Comparison of ENCODE assay signal across 10 cellular contexts in genomic region chr6:42316981-42317380, GRCh38.
DNase-seq lines count a peak whose midpoint lies in the region; ATAC-seq and TF ChIP-seq lines count a peak whose summit lies in the region.
"Had no signal": no experiment of that assay in that cellular context is flagged by ENCODE, and none has a peak within 500 bp of the region (broad histone marks: within the 10 kb centered on the region; RNA-seq: fewer than 3 reads in every experiment).

No MANE protein-coding gene starts in this region.

- no peak overlapping the region for H3K56ac ChIP-seq in mesendoderm (ENCODE audit: low read length)

- no peaks in the 10 kb centered on the region for H3K79me2 ChIP-seq in mesendoderm (ENCODE audit: control insufficient read depth, insufficient read depth, low read length)

- peaks cover 0 to 2% (median 0%) of the 10 kb centered on the region in 3 donors for H3K27me3 Mint-ChIP-seq in CD14-positive monocyte (ENCODE audit: low read depth in 3 of 3)
- H3K27me3 Mint-ChIP-seq in activated T-helper 1 cell treated with anti-CD3 and anti-CD28 coated beads, Interleukin-12 subunit alpha, Interleukin-12 subunit beta, Interleukin-2, Interleukin-4 antibody, amounts not matched to agents 30 ng/mL and 10 ng/mL and 1 ng/mL, durations not matched to agents 14 hours and 24 hours and 36 hours (ENCODE audit: insufficient read depth) = no peaks in the 10 kb centered on the region

- no peak overlapping the region for H4K5ac ChIP-seq in mesendoderm (ENCODE audit: low read length)

- TF ChIP-seq CTCF in CD14-positive monocyte (IDR thresholded peaks at IDR 0.05) (no peak), HEK293 (tag by site-specific recombination; IDR thresholded peaks at IDR 0.05) (no peak)

- DNase-seq in CD14-positive monocyte (ENCODE audit: low spot score) (no peak), mesendoderm (no peak), DMS53 treated with DMSO at 0.1 percent for 48 hours (lab: John Stamatoyannopoulos, UW; ENCODE audit: unreplicated experiment) (no peak)
- DNase-seq in activated T-helper 1 cell treated with anti-CD3 and anti-CD28 coated beads, Interleukin-12 subunit alpha, Interleukin-12 subunit beta, Interleukin-2, Interleukin-4 antibody, amounts not matched to agents 30 ng/mL and 10 ng/mL and 1 ng/mL, durations not matched to agents 14 hours and 24 hours and 36 hours (ENCODE audit: low spot score) = no peak
- no peak for DNase-seq in stimulated activated CD4-positive, alpha-beta T cell treated with anti-CD3 and anti-CD28 coated beads, Interleukin-4, amount 100 ng/mL, for 1 hour
- DNase-seq: DND-41, NCI-H2081 had no signal

- H3K4me3 Mint-ChIP-seq in CD14-positive monocyte = peak overlapping the region; percentile 74 to 94
- H3K4me3 Mint-ChIP-seq in activated T-helper 1 cell treated with anti-CD3 and anti-CD28 coated beads, Interleukin-12 subunit alpha, Interleukin-12 subunit beta, Interleukin-2, Interleukin-4 antibody, amounts not matched to agents 30 ng/mL and 10 ng/mL and 1 ng/mL, durations not matched to agents 14 hours and 24 hours and 36 hours = peak overlapping the region; percentile 47

- no CpG with 5 or more reads among the region's 2 CpGs for WGBS in mesendoderm (ENCODE audit: extremely low coverage, insufficient coverage, low lambda C conversion rate)

- H3K27ac ChIP-seq in HEK293 (ENCODE audit: extremely low read depth, low read depth, low read length) = peak overlapping the region; percentile 13; the same call in 1 of the 2 replicates
- H3K27ac ChIP-seq in mesendoderm (ENCODE audit: low read depth, low read length) = peak overlapping the region; percentile 10

- H3K27me3 ChIP-seq in mesendoderm (ENCODE audit: insufficient read depth, low read length, poor library complexity) = no peaks in the 10 kb centered on the region

- H2AK5ac ChIP-seq in mesendoderm (ENCODE audit: low read length) = no peak overlapping the region

- POLR2A ChIA-PET in HEK293 (lab: Yijun Ruan, JAX) = interaction anchor here (1.0 to 1.3 kb wide), 2 partner anchors 139 to 247 kb away, joined by 3 read pairs; partner anchors contain the start of gene UBR2

- H3K9me3 ChIP-seq in HEK293 (ENCODE audit: control insufficient read depth, insufficient read depth, low read depth, low read length) = no peaks in the 10 kb centered on the region

- H2BK5ac ChIP-seq in mesendoderm (ENCODE audit: low read length) = no peak overlapping the region

- no peak overlapping the region for H3K4ac ChIP-seq in mesendoderm (ENCODE audit: low read depth, low read length)

- no peak overlapping the region for H2BK15ac ChIP-seq in mesendoderm (replicated peaks; ENCODE audit: low read depth)

- intact Hi-C loops in CD14-positive monocyte (cut with micrococcal nuclease) = loop anchor here (2.0 to 10.0 kb wide), 5 partner anchors 22 to 228 kb away; no protein-coding TSS in a partner anchor
- intact Hi-C loops in activated T-helper 1 cell treated with anti-CD3 and anti-CD28 coated beads, Interleukin-12 subunit alpha, Interleukin-12 subunit beta, Interleukin-2, Interleukin-4 antibody, amounts not matched to agents 30 ng/mL and 10 ng/mL and 1 ng/mL, durations not matched to agents 14 hours and 24 hours and 36 hours (cut with micrococcal nuclease) = loop anchor here (1.0 to 5.0 kb wide), 5 partner anchors 21 to 135 kb away; partner anchors contain the start of gene TRERF1

- no peak overlapping the region for H4K8ac ChIP-seq in mesendoderm (ENCODE audit: low read depth, low read length)

- peaks cover 13% of the 10 kb centered on the region for H3K4me1 ChIP-seq in HEK293 (ENCODE audit: control insufficient read depth, insufficient read depth, low read length)
- H3K4me1 ChIP-seq in mesendoderm (ENCODE audit: control insufficient read depth, low read depth, low read length) = peaks cover 15% of the 10 kb centered on the region

- no peaks in the 10 kb centered on the region for H3K36me3 ChIP-seq in HEK293 (ENCODE audit: control insufficient read depth in 2 of 2, insufficient read depth in 1 of 2, low read length in 2 of 2)
- H3K36me3 ChIP-seq in mesendoderm (ENCODE audit: control insufficient read depth, insufficient read depth, low read length) = no peaks in the 10 kb centered on the region

- no peak overlapping the region for H3K18ac ChIP-seq in mesendoderm (ENCODE audit: low read length)

- H3K4me1 Mint-ChIP-seq in CD14-positive monocyte = peaks cover 79% of the 10 kb centered on the region
- H3K4me1 Mint-ChIP-seq in activated T-helper 1 cell treated with anti-CD3 and anti-CD28 coated beads, Interleukin-12 subunit alpha, Interleukin-12 subunit beta, Interleukin-2, Interleukin-4 antibody, amounts not matched to agents 30 ng/mL and 10 ng/mL and 1 ng/mL, durations not matched to agents 14 hours and 24 hours and 36 hours (ENCODE audit: low read depth) = peaks cover 76% of the 10 kb centered on the region

- CTCF ChIA-PET in HEK293 (lab: Yijun Ruan, JAX) = interaction anchor here (0.6 to 1.6 kb wide), 7 partner anchors 10 to 508 kb away, joined by 3 to 4 read pairs (median 3); no protein-coding TSS in a partner anchor

- no peak overlapping the region for H3K23ac ChIP-seq in mesendoderm (ENCODE audit: low read length)

- H3K9ac ChIP-seq in mesendoderm (ENCODE audit: low read length) = no peak overlapping the region

- H3K4me2 ChIP-seq in mesendoderm (ENCODE audit: low read length) = no peak overlapping the region

- peaks cover 6 to 10% of the 10 kb centered on the region in 2 donors for H3K36me3 Mint-ChIP-seq in CD14-positive monocyte
- peaks cover 27% of the 10 kb centered on the region for H3K36me3 Mint-ChIP-seq in activated T-helper 1 cell treated with anti-CD3 and anti-CD28 coated beads, Interleukin-12 subunit alpha, Interleukin-12 subunit beta, Interleukin-2, Interleukin-4 antibody, amounts not matched to agents 30 ng/mL and 10 ng/mL and 1 ng/mL, durations not matched to agents 14 hours and 24 hours and 36 hours (ENCODE audit: low read depth)

- H3K27ac Mint-ChIP-seq in CD14-positive monocyte = peak overlapping the region; percentile 99 to 100 (median 100)
- H3K27ac Mint-ChIP-seq in activated T-helper 1 cell treated with anti-CD3 and anti-CD28 coated beads, Interleukin-12 subunit alpha, Interleukin-12 subunit beta, Interleukin-2, Interleukin-4 antibody, amounts not matched to agents 30 ng/mL and 10 ng/mL and 1 ng/mL, durations not matched to agents 14 hours and 24 hours and 36 hours = peak overlapping the region; percentile 80

- H3K4me3 ChIP-seq in HEK293 (ENCODE audit: low read depth, low read length) = no peak overlapping the region
- no peak overlapping the region for H3K4me3 ChIP-seq in mesendoderm (ENCODE audit: low read length)

- peaks cover 2 to 6% (median 3%) of the 10 kb centered on the region in 7 donors for H3K9me3 Mint-ChIP-seq in CD14-positive monocyte
- H3K9me3 Mint-ChIP-seq in activated T-helper 1 cell treated with anti-CD3 and anti-CD28 coated beads, Interleukin-12 subunit alpha, Interleukin-12 subunit beta, Interleukin-2, Interleukin-4 antibody, amounts not matched to agents 30 ng/mL and 10 ng/mL and 1 ng/mL, durations not matched to agents 14 hours and 24 hours and 36 hours = no peaks in the 10 kb centered on the region

- ATAC-seq in GM19035 (IDR thresholded peaks at IDR 0.05; ENCODE audit: unreplicated experiment) = no peak
- ATAC-seq in esophagus mucosa = no peak

- no peaks in the 10 kb centered on the region for H3K79me1 ChIP-seq in mesendoderm (ENCODE audit: low read length)

- no peak overlapping the region for H2BK120ac ChIP-seq in mesendoderm (ENCODE audit: low read depth, low read length)

TF ChIP-seq in HEK293, 187 proteins besides CTCF, POLR2A, EP300 and RAD21:
- peak; percentile 29 for TF ChIP-seq ZBTB17 (tag by site-specific recombination; IDR thresholded peaks at IDR 0.05)
- no peak for TF ChIP-seq ZNF621 (tag by site-specific recombination; IDR thresholded peaks at IDR 0.05)
- no peak for TF ChIP-seq ZNF449 (tag by site-specific recombination; IDR thresholded peaks at IDR 0.05)
- no peak for TF ChIP-seq ZNF670 (tag by site-specific recombination; IDR thresholded peaks at IDR 0.05; ENCODE audit: low read depth)
- peak; percentile 38; the same call in 1 of the 2 replicates for TF ChIP-seq PATZ1 (tag by site-specific recombination; IDR thresholded peaks at IDR 0.05)
